10 cellular contexts compared by ENCODE assay signal in the genomic region with DNA sequence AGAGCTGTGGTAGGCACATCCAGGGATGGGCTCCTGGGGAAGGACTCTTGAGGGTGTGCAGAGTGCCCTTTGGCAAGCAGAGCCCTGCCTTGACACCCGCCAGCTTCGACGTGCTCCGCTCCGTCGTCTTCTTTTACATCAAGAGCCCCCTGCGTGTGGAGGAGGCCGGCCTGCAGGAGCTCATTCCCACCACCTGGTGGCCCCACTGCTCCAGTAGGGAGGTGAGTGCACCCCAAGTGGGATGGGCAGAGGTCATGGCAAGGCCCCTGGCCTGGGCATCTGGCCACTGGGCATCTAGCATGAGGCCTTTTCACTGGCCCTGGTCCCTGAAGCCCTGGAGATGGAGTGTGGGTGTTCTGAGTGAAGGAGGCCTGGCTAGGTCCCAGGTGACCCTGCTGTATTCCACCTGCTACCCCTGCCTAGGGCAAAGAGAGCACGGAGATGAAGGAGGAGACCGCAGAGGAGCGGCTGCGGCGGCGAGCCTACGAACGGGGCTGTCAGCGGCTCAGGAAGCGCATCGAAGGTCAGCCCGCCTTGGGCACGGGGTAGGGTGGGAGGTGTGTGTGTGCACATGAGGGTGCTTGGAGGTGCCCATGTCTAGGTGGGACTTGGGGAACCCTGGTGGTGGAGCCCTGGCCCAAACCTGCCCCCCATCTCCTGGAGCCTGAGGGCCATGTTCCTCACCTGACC. TPM values are rescaled to one million over a fixed set of nuclear protein-coding genes. Genes with fewer than 3 reads are reported as not detected.
DNase-seq lines count a peak whose midpoint lies in the region; ATAC-seq, FAIRE-seq and TF ChIP-seq lines count a peak whose summit lies in the region.
"Had no signal": no experiment of that assay in that cellular context is flagged by ENCODE, and none has a peak within 500 bp of the region (broad histone marks: within the 10 kb centered on the region; RNA-seq: fewer than 3 reads in every experiment).

No MANE protein-coding gene starts in this region.

- H3F3A ChIP-seq in PC-3 (ENCODE audit: low read length, unreplicated experiment) = no peaks in the 10 kb centered on the region

- H4K20me1 ChIP-seq in PC-3 (ENCODE audit: low read length) = no peaks in the 10 kb centered on the region

- in situ Hi-C loops in KBM-7 (cut with MboI; ENCODE audit: low pct_unique_long_range_greater_than_20kb, low sequenced_read_pairs) = no loop called here

- peak; percentile 68 for TF ChIP-seq CTCF in PC-3 (conservative IDR thresholded peaks at IDR 0.05; ENCODE audit: low read depth, low read length)
- TF ChIP-seq CTCF in kidney (IDR thresholded peaks at IDR 0.05; ENCODE audit: borderline replicate concordance, extremely low read depth, insufficient read depth) = peak; percentile 26
- TF ChIP-seq CTCF in esophagus muscularis mucosa (IDR thresholded peaks at IDR 0.05) = peak in 1 of 3 experiments; percentile 53

- 93% methylated on average over 14 of the region's 21 CpGs for WGBS in esophagus muscularis mucosa

- no peak overlapping the region for H3K27ac ChIP-seq in PC-3 (ENCODE audit: low read length)
- H3K27ac ChIP-seq in kidney (ENCODE audit: low read depth in 2 of 2, low read length in 2 of 2) = no peak overlapping the region
- no peak overlapping the region for H3K27ac ChIP-seq in esophagus muscularis mucosa (replicated peaks in 1 of 4)

- H3K9me3 ChIP-seq in PC-3 (ENCODE audit: low read length) = no peaks in the 10 kb centered on the region
- H3K9me3 ChIP-seq in kidney (ENCODE audit: control insufficient read depth in 1 of 2, low read length in 2 of 2) = no peaks in the 10 kb centered on the region
- no peaks in the 10 kb centered on the region for H3K9me3 ChIP-seq in esophagus muscularis mucosa

- H2AFZ ChIP-seq in PC-3 (ENCODE audit: low read length) = no peak overlapping the region

- TF ChIP-seq POLR2A in esophagus muscularis mucosa (IDR thresholded peaks at IDR 0.05; ENCODE audit: low read depth) = no peak

- no peaks in the 10 kb centered on the region for H3K9me2 ChIP-seq in PC-3 (replicated peaks; ENCODE audit: low read length)

- no peak overlapping the region for H3K4me2 ChIP-seq in PC-3 (ENCODE audit: low read length)

- TF ChIP-seq EP300 in esophagus muscularis mucosa (IDR thresholded peaks at IDR 0.05) = no peak

- H3K27me3 ChIP-seq in PC-3 (ENCODE audit: low read length) (no peaks in the 10 kb centered on the region), esophagus muscularis mucosa (no peaks in the 10 kb centered on the region)

- intact Hi-C loops in PC-3 (cut with micrococcal nuclease) = no loop called here
- intact Hi-C loops in kidney (cut with DNase I) = no loop called here
- intact Hi-C loops in esophagus muscularis mucosa (cut with DNase I) = loop anchor here (5.0 kb wide), 1 partner anchor 136 kb away; no protein-coding TSS in a partner anchor

- H3K9ac ChIP-seq in PC-3 (ENCODE audit: low read length) = no peak overlapping the region
- no peak overlapping the region for H3K9ac ChIP-seq in kidney (ENCODE audit: low read length in 2 of 2)

- no peak for ATAC-seq in PC-3
- ATAC-seq: sciatic nerve had no signal

- no TSS peak for BruUV-seq in PC-3 (replicated peaks; lab: Mats Ljungman, UMichigan)

- H3K4me3 ChIP-seq in PC-3 (ENCODE audit: low read length) = no peak overlapping the region
- H3K4me3 ChIP-seq in kidney (ENCODE audit: low read length in 2 of 2) = no peak overlapping the region
- no peak overlapping the region for H3K4me3 ChIP-seq in esophagus muscularis mucosa

- POLR2A ChIA-PET in PC-3 (lab: Charles Lee; ENCODE audit: unreplicated experiment) = interaction anchor here (0.7 kb wide), 1 partner anchor 101 kb away, joined by 5 read pairs; no protein-coding TSS in a partner anchor

- DNase-seq in D341Med (ENCODE audit: low spot score) = peak; percentile 71
- DNase-seq in PC-3 = no peak
- peak; percentile 71 for DNase-seq in kidney
- DNase-seq in KBM-7 = no peak
- no peak for DNase-seq in esophagus muscularis mucosa (ENCODE audit: extremely low spot score)
- no peak for DNase-seq in NCI-H187 treated with DMSO at 0.1 percent for 48 hours (lab: John Stamatoyannopoulos, UW)
- DNase-seq: NCI-H510A treated with DMSO at 0.1 percent for 48 hours had no signal

- CTCF ChIA-PET in PC-3 (lab: Charles Lee) = interaction anchor here (0.5 to 1.1 kb wide), 4 partner anchors 85 to 279 kb away, joined by 3 to 10 read pairs (median 4); a partner anchor contains a TSS

- no peaks in the 10 kb centered on the region for H3K79me2 ChIP-seq in PC-3 (ENCODE audit: low read length)

- no peaks in the 10 kb centered on the region for H3K4me1 ChIP-seq in PC-3 (ENCODE audit: insufficient read depth, low read length)
- no peaks in the 10 kb centered on the region for H3K4me1 ChIP-seq in kidney (ENCODE audit: control insufficient read depth in 1 of 2, insufficient read depth in 1 of 2, low read depth in 1 of 2, low read length in 2 of 2)
- H3K4me1 ChIP-seq in esophagus muscularis mucosa = peaks cover 0 to 4% (median 2%) of the 10 kb centered on the region in 4 donors

- H3K36me3 ChIP-seq in PC-3 (ENCODE audit: low read depth, low read length) (peaks cover 10% of the 10 kb centered on the region; the same call in 1 of the 2 replicates), kidney (ENCODE audit: control insufficient read depth in 1 of 2, insufficient read depth in 2 of 2, low read length in 2 of 2) (peaks cover 20 to 22% of the 10 kb centered on the region in 2 donors), esophagus muscularis mucosa (peaks cover 33 to 94% (median 88%) of the 10 kb centered on the region in 4 donors)

- FAIRE-seq in kidney (lab: Jason Lieb, UNC) = no peak
- FAIRE-seq: GM18507 had no signal

RNA-seq across cellular contexts. Expression of a gene that starts 12.2 kb away (rescaled TPM):
- total RNA-seq in PC-3 (2014; rRNA removed) (38.6 and 43.0 TPM in 2 replicates), kidney (43.7 TPM), esophagus muscularis mucosa (10 to 100 TPM; 23.4 to 36.2 (median 31.5) TPM)
- polyA plus RNA-seq in kidney (ENCODE audit: insufficient read depth, low read depth, low replicate concordance) = 41.7 TPM

RNA-seq across cellular contexts. Expression of a gene that starts 12.3 kb away (rescaled TPM):
- total RNA-seq in PC-3 (2014; rRNA removed) = 1.7 and 2.8 TPM in 2 replicates
- 77.3 TPM for total RNA-seq in kidney
- 152 TPM for polyA plus RNA-seq in kidney (ENCODE audit: insufficient read depth, low read depth, low replicate concordance)
- 1 to 10 TPM; 1.7 to 4.7 (median 3.8) TPM for total RNA-seq in esophagus muscularis mucosa

RNA-seq across cellular contexts. Expression of a gene that starts 18.0 kb away (rescaled TPM):
- 1.8 and 2.1 TPM in 2 replicates for total RNA-seq in PC-3 (2014; rRNA removed)
- total RNA-seq in kidney = not detected
- polyA plus RNA-seq in kidney (ENCODE audit: insufficient read depth, low read depth, low replicate concordance) = 0.73 TPM
- total RNA-seq in esophagus muscularis mucosa = 1 to 10 TPM in 2 of 4 donors, not detected in 2; 1.2 to 1.7 TPM
- total RNA-seq: sciatic nerve, urinary bladder had no signal

RNA-seq across cellular contexts. Expression of a gene that starts 22.2 kb away (rescaled TPM):
- total RNA-seq in PC-3 (2014; rRNA removed) (69.5 and 83.9 TPM in 2 replicates), kidney (37.4 TPM), esophagus muscularis mucosa (10 to 100 TPM; 12.0 to 18.9 (median 17.6) TPM)
- polyA plus RNA-seq in kidney (ENCODE audit: insufficient read depth, low read depth, low replicate concordance) = 25.0 TPM

RNA-seq across cellular contexts. Expression of a gene that starts 27.4 kb away (rescaled TPM):
- total RNA-seq in PC-3 (2014; rRNA removed) = 236 and 246 TPM in 2 replicates
- total RNA-seq in kidney = 143 TPM
- polyA plus RNA-seq in kidney (ENCODE audit: insufficient read depth, low read depth, low replicate concordance) = 138 TPM
- 10 to 100 TPM; 48.2 to 75.5 (median 68.1) TPM for total RNA-seq in esophagus muscularis mucosa

Comparison
In these comparisons a context has a peak if more than half of its experiments do, and no peak if none do; other contexts are left out.
1. DNase-seq: peak in D341Med (single experiment) and kidney (single experiment); none in PC-3 (single experiment), KBM-7 (single experiment), esophagus muscularis mucosa (single experiment) and NCI-H187 treated with DMSO at 0.1 percent for 48 hours (single experiment).
2. RNA of a gene that starts 12.3 kb away (total RNA-seq): 77.3 TPM in kidney (single experiment); 1.7 to 4.7 TPM in esophagus muscularis mucosa and 1.7 to 2.8 TPM in PC-3; every median in the first group is over 10 times any median in the second.